Comparison of ENCODE assay signal across 1 cellular context in the genomic region with DNA sequence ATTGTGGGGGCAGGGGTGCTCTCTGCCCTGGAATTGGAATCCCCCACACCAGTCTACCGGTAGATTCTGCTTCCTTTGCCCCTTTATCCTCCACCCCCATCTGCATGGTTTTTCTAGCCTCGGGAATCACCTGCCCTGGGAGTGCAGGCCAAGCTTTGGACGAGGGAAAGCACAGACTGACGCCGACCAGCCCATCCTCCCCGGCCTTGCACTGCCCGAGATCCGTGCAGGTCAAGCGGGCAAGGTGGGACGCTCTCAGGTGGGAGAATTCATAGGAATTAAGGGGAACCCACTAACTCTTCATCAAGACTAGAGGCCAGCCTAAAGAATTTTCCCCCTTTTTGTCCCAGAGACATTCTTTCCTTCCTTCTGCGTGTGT.
TF ChIP-seq lines count a peak whose summit lies in the region.

No MANE protein-coding gene starts in this region.

TF ChIP-seq in HepG2, 621 proteins besides CTCF, POLR2A, EP300 and RAD21:
- TF ChIP-seq GFI1 (CRISPR knock-in tag; IDR thresholded peaks at IDR 0.05; ENCODE audit: borderline replicate concordance) = no peak
- TF ChIP-seq, protein P1, sequence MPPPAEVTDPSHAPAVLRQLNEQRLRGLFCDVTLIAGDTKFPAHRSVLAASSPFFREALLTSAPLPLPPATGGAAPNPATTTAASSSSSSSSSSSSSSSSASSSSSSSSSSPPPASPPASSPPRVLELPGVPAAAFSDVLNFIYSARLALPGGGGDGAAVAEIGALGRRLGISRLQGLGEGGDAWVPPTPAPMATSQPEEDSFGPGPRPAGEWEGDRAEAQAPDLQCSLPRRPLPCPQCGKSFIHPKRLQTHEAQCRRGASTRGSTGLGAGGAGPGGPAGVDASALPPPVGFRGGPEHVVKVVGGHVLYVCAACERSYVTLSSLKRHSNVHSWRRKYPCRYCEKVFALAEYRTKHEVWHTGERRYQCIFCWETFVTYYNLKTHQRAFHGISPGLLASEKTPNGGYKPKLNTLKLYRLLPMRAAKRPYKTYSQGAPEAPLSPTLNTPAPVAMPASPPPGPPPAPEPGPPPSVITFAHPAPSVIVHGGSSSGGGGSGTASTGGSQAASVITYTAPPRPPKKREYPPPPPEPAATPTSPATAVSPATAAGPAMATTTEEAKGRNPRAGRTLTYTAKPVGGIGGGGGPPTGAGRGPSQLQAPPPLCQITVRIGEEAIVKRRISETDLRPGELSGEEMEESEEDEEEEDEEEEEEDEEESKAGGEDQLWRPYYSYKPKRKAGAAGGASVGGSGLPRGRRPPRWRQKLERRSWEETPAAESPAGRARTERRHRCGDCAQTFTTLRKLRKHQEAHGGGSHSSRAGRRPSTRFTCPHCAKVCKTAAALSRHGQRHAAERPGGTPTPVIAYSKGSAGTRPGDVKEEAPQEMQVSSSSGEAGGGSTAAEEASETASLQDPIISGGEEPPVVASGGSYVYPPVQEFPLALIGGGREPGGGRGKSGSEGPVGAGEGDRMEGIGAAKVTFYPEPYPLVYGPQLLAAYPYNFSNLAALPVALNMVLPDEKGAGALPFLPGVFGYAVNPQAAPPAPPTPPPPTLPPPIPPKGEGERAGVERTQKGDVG (CRISPR knock-in tag; IDR thresholded peaks at IDR 0.05; ENCODE audit: borderline replicate concordance) = no peak
- no peak for TF ChIP-seq CBX5 (CRISPR knock-in tag; IDR thresholded peaks at IDR 0.05; ENCODE audit: borderline replicate concordance)
